In the genomic region with DNA sequence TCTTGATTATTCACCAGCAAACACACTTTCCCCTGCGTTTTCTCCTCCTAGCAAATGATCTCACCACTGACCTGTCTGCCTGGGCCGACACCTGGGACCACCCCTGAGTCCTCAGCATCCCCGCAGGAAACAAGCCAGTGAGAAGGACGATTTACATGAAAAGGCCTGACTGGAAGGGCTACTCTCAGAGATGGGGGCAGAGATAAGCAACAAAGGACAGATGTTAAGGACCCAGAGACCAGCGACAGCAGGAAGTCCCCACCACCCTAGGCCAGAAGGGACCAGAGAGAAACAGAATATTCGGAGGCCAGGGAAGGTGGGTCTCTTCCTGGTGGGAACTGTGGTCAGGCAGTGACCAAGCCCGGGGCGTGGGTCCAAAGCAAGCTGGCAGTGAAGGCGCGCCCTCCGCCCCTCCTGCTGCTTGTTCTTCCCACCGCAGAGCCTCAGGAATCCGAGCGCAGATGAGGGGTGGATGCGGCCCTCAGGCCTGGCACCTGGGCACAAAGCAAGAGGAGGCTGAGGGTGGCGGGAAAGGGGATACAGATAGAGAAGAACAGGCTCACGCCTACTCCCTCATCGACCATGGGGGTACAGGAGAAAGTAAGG, we compare ENCODE assay signal across 29 cellular contexts.
"Had no signal": no experiment of that assay in that cellular context is flagged by ENCODE, and none has a peak within 500 bp of the region (broad histone marks: within the 10 kb centered on the region; RNA-seq: fewer than 3 reads in every experiment).

No MANE protein-coding gene starts in this region.

- H3K9me3 ChIP-seq: adrenal gland, body of pancreas, SJCRH30 had no signal

- DNase-seq: activated CD4-positive, alpha-beta memory T cell treated with anti-CD3 and anti-CD28 coated beads for 36 hours; activated CD4-positive, alpha-beta T cell treated with anti-CD3 and anti-CD28 coated beads for 4 hours; activated CD4-positive, alpha-beta T cell treated with anti-CD3 and anti-CD28 coated beads, Interleukin-2, amount 50 U/mL, for 1 hour; activated CD8-positive, alpha-beta memory T cell treated with anti-CD3 and anti-CD28 coated beads, Interleukin-2, amount 50 U/mL, for 4 hours; activated gamma-delta T cell treated with Interleukin-2 at 50 U/mL for 16 hours; activated naive CD4-positive, alpha-beta T cell treated with anti-CD3 and anti-CD28 coated beads for 36 hours; activated T-cell treated with anti-CD3 and anti-CD28 coated beads for 4 hours; activated T-cell treated with anti-CD3 and anti-CD28 coated beads, Interleukin-2, amount 50 U/mL, for 4 hours; adrenal gland; body of pancreas; NCI-H1105 treated with DMSO at 0.1 percent for 48 hours; NCI-H1436; NCI-H1694; NCI-H1930; NCI-H2081 treated with DMSO at 0.1 percent for 48 hours; NCI-H226; NCI-H446 treated with DMSO at 0.1 percent for 48 hours; NCI-H524; NCI-H69; SHP77; SJCRH30 had no signal

- H3K27me3 ChIP-seq: adrenal gland, body of pancreas, breast epithelium, SJCRH30 had no signal

- H3K4me3 ChIP-seq: adrenal gland, body of pancreas, breast epithelium, SJCRH30, SK-N-MC had no signal

- H3K4me3 Mint-ChIP-seq: activated CD4-positive, alpha-beta memory T cell treated with anti-CD3 and anti-CD28 coated beads for 36 hours; activated naive CD4-positive, alpha-beta T cell treated with anti-CD3 and anti-CD28 coated beads for 36 hours; activated T-cell treated with anti-CD3 and anti-CD28 coated beads, Interleukin-2, amount 50 U/mL, for 4 hours; activated T-helper 1 cell treated with anti-CD3 and anti-CD28 coated beads, Interleukin-12 subunit alpha, Interleukin-12 subunit beta, Interleukin-2, Interleukin-4 antibody, amounts not matched to agents 30 ng/mL and 10 ng/mL and 1 ng/mL, durations not matched to agents 14 hours and 24 hours and 36 hours; T-helper 2 cell treated with Interferon-gamma antibody and Interleukin-4, amounts not matched to agents 5 μg/mL and 100 μg/mL, for 36 hours had no signal

- H3K9ac ChIP-seq: KMS-11 had no signal

- H3K27ac ChIP-seq: adrenal gland, body of pancreas, breast epithelium, KMS-11, SJCRH30, SK-N-MC had no signal

- ATAC-seq: activated CD4-positive, CD25-positive, alpha-beta regulatory T cell treated with anti-CD3 and anti-CD28 coated beads, Interleukin-2, amount 50 U/mL, for 24 hours; activated naive CD4-positive, alpha-beta T cell treated with anti-CD3 and anti-CD28 coated beads, Interleukin-2, amount 50 U/mL, for 72 hours; activated T-cell treated with anti-CD3 and anti-CD28 coated beads, Interleukin-2, amount 50 U/mL, for 4 hours; body of pancreas; Panc1 had no signal

- H3K4me1 ChIP-seq: adrenal gland, body of pancreas, breast epithelium, SJCRH30 had no signal

- H3K27ac Mint-ChIP-seq: activated CD4-positive, alpha-beta memory T cell treated with anti-CD3 and anti-CD28 coated beads for 36 hours; activated naive CD4-positive, alpha-beta T cell treated with anti-CD3 and anti-CD28 coated beads for 36 hours; activated T-helper 1 cell treated with anti-CD3 and anti-CD28 coated beads, Interleukin-12 subunit alpha, Interleukin-12 subunit beta, Interleukin-2, Interleukin-4 antibody, amounts not matched to agents 30 ng/mL and 10 ng/mL and 1 ng/mL, durations not matched to agents 14 hours and 24 hours and 36 hours; T-helper 2 cell treated with Interferon-gamma antibody and Interleukin-4, amounts not matched to agents 5 μg/mL and 100 μg/mL, for 36 hours had no signal

- H3K4me2 ChIP-seq: KMS-11 had no signal

- H3K36me3 ChIP-seq: adrenal gland, breast epithelium, SJCRH30 had no signal
